8 cellular contexts compared by ENCODE assay signal in the genomic region with DNA sequence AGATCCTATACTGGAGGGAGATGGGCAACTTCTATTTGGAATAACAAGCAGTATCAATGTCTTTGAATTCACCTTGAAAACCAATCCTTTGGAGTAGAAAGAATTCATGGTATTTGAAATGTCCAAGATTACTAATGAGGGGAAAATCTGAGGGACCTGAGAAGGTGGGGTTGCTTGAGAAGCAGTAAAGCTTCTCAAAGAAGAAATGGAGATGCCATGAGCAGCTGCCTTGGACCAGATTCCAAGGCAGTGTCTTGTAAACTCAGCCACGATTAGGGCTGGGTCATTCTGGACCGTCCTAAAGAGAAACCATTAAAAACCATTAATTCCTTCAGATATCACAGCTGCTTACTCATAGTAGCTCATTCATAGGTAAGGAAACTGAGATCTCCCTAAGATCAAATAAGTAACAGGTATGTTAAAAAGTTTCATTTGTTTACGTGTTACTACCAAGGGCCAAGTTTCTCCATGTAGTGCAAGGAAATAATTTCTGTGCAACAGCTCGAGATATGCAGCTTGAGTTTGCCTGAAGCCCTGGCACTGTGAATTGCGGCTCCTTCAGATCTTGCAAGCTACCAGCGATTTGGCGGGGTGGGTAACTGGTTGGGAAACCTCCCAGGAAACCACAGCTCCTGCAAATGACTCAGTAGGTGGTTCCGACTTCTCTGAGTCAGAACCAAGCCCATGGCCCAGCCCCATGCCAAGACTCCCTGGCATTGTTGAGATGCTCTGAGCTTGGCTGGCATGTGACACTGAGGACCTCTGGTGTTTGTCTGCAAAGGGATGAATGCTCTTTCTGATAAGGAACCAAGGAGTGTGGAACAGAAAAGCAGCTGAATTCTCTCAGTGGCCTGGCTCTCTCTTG.
DNase-seq lines count a peak whose midpoint lies in the region; ATAC-seq, FAIRE-seq and TF ChIP-seq lines count a peak whose summit lies in the region.

No MANE protein-coding gene starts in this region.

- H3K4me3 Mint-ChIP-seq in CD4-positive, alpha-beta T cell, result no peak overlapping the region
- H3K4me3 Mint-ChIP-seq in activated naive CD8-positive, alpha-beta T cell treated with anti-CD3 and anti-CD28 coated beads for 36 hours, result no peak overlapping the region

- peak; percentile 25 to 60 (median 48) for DNase-seq in CD4-positive, alpha-beta T cell
- DNase-seq in RCC 7860 (ENCODE audit: low spot score) (peak; percentile 58), lung (ENCODE audit: low spot score) (peak; percentile 36), SKM-1 treated with dmso at 0.1 percent for 144 hours (lab: John Stamatoyannopoulos, UW; ENCODE audit: unreplicated experiment) (no peak), GOT3 (lab: John Stamatoyannopoulos, UW) (no peak), NCI-H2171 treated with DMSO at 0.1 percent for 48 hours (lab: John Stamatoyannopoulos, UW) (no peak)
- peak; percentile 28 for DNase-seq in activated naive CD8-positive, alpha-beta T cell treated with anti-CD3 and anti-CD28 coated beads for 36 hours
- peak; percentile 55 for DNase-seq in stimulated activated naive CD8-positive, alpha-beta T cell treated with anti-CD3 and anti-CD28 coated beads, Interleukin-15, Interleukin-2, amounts not matched to agents 100 U/mL and 50 U/mL, for 24 hours

- peak; percentile 92 for ATAC-seq in CD4-positive, alpha-beta T cell (ENCODE audit: poor library complexity)
- ATAC-seq in lung (ENCODE audit: insufficient read depth, low FRiP score), result peak; percentile 46
- peak; percentile 93 for ATAC-seq in stimulated activated naive CD8-positive, alpha-beta T cell treated with anti-CD3 and anti-CD28 coated beads, Interleukin-15, Interleukin-2, amounts not matched to agents 100 U/mL and 50 U/mL, for 24 hours

- 61 to 77% methylated on average over 8 of the region's 8 CpGs for WGBS in lung, 2 donors

- POLR2A ChIA-PET in CD4-positive, alpha-beta T cell (lab: Charles Lee), result interaction anchor here (0.8 to 1.5 kb wide), 2 partner anchors 15 to 347 kb away, joined by 4 to 5 read pairs; no protein-coding TSS in a partner anchor

- intact Hi-C loops in CD4-positive, alpha-beta T cell (cut with DNase I, micrococcal nuclease), result loop anchor here in 1 of 2 experiments (5.0 kb wide), 1 partner anchor 575 kb away; no protein-coding TSS in a partner anchor

- TF ChIP-seq CTCF in CD4-positive, alpha-beta T cell (IDR thresholded peaks at IDR 0.05), result no peak
- no peak for TF ChIP-seq CTCF in lung (IDR thresholded peaks at IDR 0.05; ENCODE audit: control extremely low read depth, extremely low read depth)

- no peaks in the 10 kb centered on the region for H3K9me3 Mint-ChIP-seq in CD4-positive, alpha-beta T cell
- H3K9me3 Mint-ChIP-seq in activated naive CD8-positive, alpha-beta T cell treated with anti-CD3 and anti-CD28 coated beads for 36 hours, result no peaks in the 10 kb centered on the region

- CTCF ChIA-PET in CD4-positive, alpha-beta T cell (lab: Charles Lee), result interaction anchor here (0.6 to 2.0 kb wide), 14 partner anchors 15 to 571 kb away, joined by 3 to 13 read pairs (median 3); no protein-coding TSS in a partner anchor

- no peaks in the 10 kb centered on the region for H3K27me3 ChIP-seq in CD4-positive, alpha-beta T cell (ENCODE audit: control insufficient read depth, insufficient read depth, low read length)
- H3K27me3 ChIP-seq in lung (ENCODE audit: control insufficient read depth, insufficient read depth), result no peaks in the 10 kb centered on the region

- no peaks in the 10 kb centered on the region for H3K9me3 ChIP-seq in CD4-positive, alpha-beta T cell (ENCODE audit: control insufficient read depth, low read length)
- H3K9me3 ChIP-seq in lung (ENCODE audit: control insufficient read depth in 2 of 2, insufficient read depth in 1 of 2, low read length in 1 of 2), result no peaks in the 10 kb centered on the region

- H3K4me1 Mint-ChIP-seq in CD4-positive, alpha-beta T cell (ENCODE audit: low read depth), result peaks cover 11% of the 10 kb centered on the region
- H3K4me1 Mint-ChIP-seq in activated naive CD8-positive, alpha-beta T cell treated with anti-CD3 and anti-CD28 coated beads for 36 hours, result peaks cover 2% of the 10 kb centered on the region

- H3K36me3 Mint-ChIP-seq in CD4-positive, alpha-beta T cell (ENCODE audit: low read depth), result no peaks in the 10 kb centered on the region
- no peaks in the 10 kb centered on the region for H3K36me3 Mint-ChIP-seq in activated naive CD8-positive, alpha-beta T cell treated with anti-CD3 and anti-CD28 coated beads for 36 hours

- H3K27ac Mint-ChIP-seq in CD4-positive, alpha-beta T cell, result no peak overlapping the region
- H3K27ac Mint-ChIP-seq in activated naive CD8-positive, alpha-beta T cell treated with anti-CD3 and anti-CD28 coated beads for 36 hours, result no peak overlapping the region

- H3K4me1 ChIP-seq in lung (ENCODE audit: control insufficient read depth in 2 of 2, insufficient read depth in 2 of 2, low read length in 2 of 2), result peaks cover 3% of the 10 kb centered on the region in 2 donors

- no peaks in the 10 kb centered on the region for H3K27me3 Mint-ChIP-seq in CD4-positive, alpha-beta T cell
- H3K27me3 Mint-ChIP-seq in activated naive CD8-positive, alpha-beta T cell treated with anti-CD3 and anti-CD28 coated beads for 36 hours, result peaks cover 4% of the 10 kb centered on the region

- no peak for FAIRE-seq in RCC 7860 (lab: Jason Lieb, UNC)

- H3K36me3 ChIP-seq in lung (ENCODE audit: control insufficient read depth in 2 of 2, insufficient read depth in 2 of 2, low read length in 2 of 2), result no peaks in the 10 kb centered on the region

- H3K27ac ChIP-seq in CD4-positive, alpha-beta T cell (ENCODE audit: low read depth, low read length), result no peak overlapping the region
- no peak overlapping the region for H3K27ac ChIP-seq in lung (ENCODE audit: low read depth in 1 of 2, low read length in 1 of 2)

- H3K4me3 ChIP-seq in lung, result no peak overlapping the region

Comparison
In these comparisons a context has a peak if more than half of its experiments do, and no peak if none do; other contexts are left out.
1. DNase-seq: peak in CD4-positive, alpha-beta T cell (10 of 10), RCC 7860 (single experiment), activated naive CD8-positive, alpha-beta T cell treated with anti-CD3 and anti-CD28 coated beads for 36 hours (single experiment), lung (single experiment) and stimulated activated naive CD8-positive, alpha-beta T cell treated with anti-CD3 and anti-CD28 coated beads, Interleukin-15, Interleukin-2, amounts not matched to agents 100 U/mL and 50 U/mL, for 24 hours (single experiment); none in SKM-1 treated with dmso at 0.1 percent for 144 hours (single experiment), GOT3 (single experiment) and NCI-H2171 treated with DMSO at 0.1 percent for 48 hours (single experiment).
2. Peak in every context shown above with its lines, with median percentiles within 50 percentile points of each other: ATAC-seq.